In the genomic region with DNA sequence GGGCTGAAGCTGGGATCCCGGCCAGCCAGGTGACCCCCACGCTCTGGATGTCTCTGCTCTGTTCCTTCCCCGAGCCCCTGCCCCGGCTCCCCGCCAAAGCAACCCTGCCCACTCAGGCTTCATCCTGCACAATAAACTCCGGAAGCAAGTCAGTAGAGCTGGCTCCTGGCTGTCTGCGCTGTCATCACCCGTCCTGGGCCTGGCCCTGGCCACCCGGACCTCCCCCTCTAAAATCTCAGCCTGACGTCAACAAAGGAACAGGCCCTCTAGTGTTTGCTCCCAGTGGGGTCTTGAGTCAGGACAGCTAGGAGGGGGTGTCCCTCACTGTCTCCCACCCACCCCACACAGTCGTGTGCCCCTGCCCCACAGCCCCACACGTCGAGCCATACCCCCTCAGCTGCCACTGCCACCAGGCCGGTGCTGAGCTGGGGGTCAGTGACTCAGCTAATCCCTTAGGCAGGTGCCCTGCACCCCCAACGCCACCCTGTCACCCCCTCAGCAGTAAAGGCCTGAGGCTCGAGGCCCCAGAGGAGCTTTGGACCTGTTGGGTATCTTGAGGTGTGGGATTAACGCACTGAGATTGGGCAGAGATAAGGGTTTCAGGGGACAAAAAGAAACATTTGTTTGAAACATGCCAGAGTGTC, we compare ENCODE assay signal across 16 cellular contexts. TPM values are rescaled to one million over a fixed set of nuclear protein-coding genes. Genes with fewer than 3 reads are reported as not detected.
DNase-seq lines count a peak whose midpoint lies in the region; ATAC-seq lines count a peak whose summit lies in the region.
"Had no signal": no experiment of that assay in that cellular context is flagged by ENCODE, and none has a peak within 500 bp of the region (broad histone marks: within the 10 kb centered on the region; RNA-seq: fewer than 3 reads in every experiment).

No MANE protein-coding gene starts in this region.

- intact Hi-C loops in left cardiac atrium (cut with DNase I), result no loop called here

- peak; percentile 2 to 3 for ATAC-seq in left cardiac atrium
- no peak for ATAC-seq in GM21529 (IDR thresholded peaks at IDR 0.05; ENCODE audit: unreplicated experiment)
- ATAC-seq in HG02884 (IDR thresholded peaks at IDR 0.05; ENCODE audit: unreplicated experiment), result no peak
- ATAC-seq: activated naive CD4-positive, alpha-beta T cell treated with anti-CD3 and anti-CD28 coated beads, Interleukin-2, amount 50 U/mL, for 72 hours had no signal

- H3K27ac ChIP-seq in angular gyrus (ENCODE audit: low read depth, low read length), result peak overlapping the region; percentile 5

- DNase-seq in left cardiac atrium, result peak; percentile 79
- DNase-seq in midbrain (lab: John Stamatoyannopoulos, UW), result peak; percentile 69
- DNase-seq in activated CD4-positive, alpha-beta T cell treated with anti-CD3 and anti-CD28 coated beads, Interleukin-2, amount 50 U/mL, for 4 hours, result no peak
- DNase-seq in activated CD4-positive, alpha-beta T cell treated with anti-CD3 and anti-CD28 coated beads, Interleukin-2, amount 50 U/mL, for 1 hour, result no peak
- DNase-seq: activated CD4-positive, alpha-beta T cell treated with anti-CD3 and anti-CD28 coated beads for 1 hour; CD8-positive, alpha-beta memory T cell; NCI-H1930; NCI-H526; T-helper 2 cell had no signal

RNA-seq across cellular contexts. Expression of gene LCNL1, which starts 1.1 kb away (rescaled TPM):
- total RNA-seq in left cardiac atrium, result 1 to 10 TPM; 6.4 to 9.6 TPM
- total RNA-seq: activated naive CD4-positive, alpha-beta T cell treated with anti-CD3 and anti-CD28 coated beads, Interleukin-2, amount 50 U/mL, for 72 hours; MCF 10A; subcutaneous adipose tissue had no signal

RNA-seq across cellular contexts. Expression of gene PTGDS, which starts 4.4 kb away (rescaled TPM):
- total RNA-seq in left cardiac atrium, result 1,000 to 10,000 TPM; 3,329 to 4,014 TPM
- total RNA-seq: activated naive CD4-positive, alpha-beta T cell treated with anti-CD3 and anti-CD28 coated beads, Interleukin-2, amount 50 U/mL, for 72 hours had no signal

RNA-seq across cellular contexts. Expression of gene PAXX, which starts 10.5 kb away (rescaled TPM):
- total RNA-seq in left cardiac atrium, result 10 to 100 TPM; 25.4 to 30.2 TPM

RNA-seq across cellular contexts. Expression of gene CLIC3, which starts 14.7 kb away (rescaled TPM):
- total RNA-seq in left cardiac atrium, result 1 to 10 TPM; 2.6 to 8.5 TPM
- total RNA-seq: activated naive CD4-positive, alpha-beta T cell treated with anti-CD3 and anti-CD28 coated beads, Interleukin-2, amount 50 U/mL, for 72 hours had no signal

RNA-seq across cellular contexts. Expression of gene LCN12, which starts 29.6 kb away (rescaled TPM):
- 10 to 100 TPM in 1 of 2 donors, 1 to 10 TPM in 1; 7.0 to 11.9 TPM for total RNA-seq in left cardiac atrium
- total RNA-seq: osteoblast, subcutaneous adipose tissue had no signal

Comparison
In these comparisons a context has a peak if more than half of its experiments do, and no peak if none do; other contexts are left out.
1. ATAC-seq: peak in left cardiac atrium (2 of 2); none in GM21529 (single experiment) and HG02884 (single experiment).
2. DNase-seq: peak in left cardiac atrium (single experiment) and midbrain (single experiment); none in activated CD4-positive, alpha-beta T cell treated with anti-CD3 and anti-CD28 coated beads, Interleukin-2, amount 50 U/mL, for 4 hours (0 of 2) and activated CD4-positive, alpha-beta T cell treated with anti-CD3 and anti-CD28 coated beads, Interleukin-2, amount 50 U/mL, for 1 hour (single experiment).